Comparison of ENCODE assay signal across 22 cellular contexts in the genomic region with DNA sequence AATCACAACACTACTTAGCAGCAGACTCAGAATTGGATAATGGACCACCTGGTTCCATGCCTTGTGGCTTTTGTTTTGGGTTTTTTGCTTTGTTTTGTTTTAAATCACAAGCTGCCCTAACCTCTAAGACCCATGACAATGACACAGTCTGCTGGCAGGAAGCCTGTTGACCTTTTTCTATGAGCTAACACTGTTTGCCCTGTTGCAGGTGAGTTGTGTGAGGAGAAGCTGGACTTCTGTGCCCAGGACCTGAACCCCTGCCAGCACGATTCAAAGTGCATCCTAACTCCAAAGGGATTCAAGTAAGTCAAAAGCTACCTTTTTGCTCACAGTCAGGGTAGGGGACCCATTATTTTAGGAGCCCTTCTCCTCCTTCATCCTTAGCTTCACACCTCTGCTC.
DNase-seq lines count a peak whose midpoint lies in the region; ATAC-seq and TF ChIP-seq lines count a peak whose summit lies in the region.
"Had no signal": no experiment of that assay in that cellular context is flagged by ENCODE, and none has a peak within 500 bp of the region (broad histone marks: within the 10 kb centered on the region; RNA-seq: fewer than 3 reads in every experiment).

No MANE protein-coding gene starts in this region.

- H3K27ac ChIP-seq in colonic mucosa (no peak overlapping the region), right lobe of liver (peak overlapping the region; percentile 29 to 52 (median 51))

- H3K9ac ChIP-seq in colonic mucosa (ENCODE audit: low read depth in 2 of 2, low read length in 2 of 2): no peak overlapping the region

- ATAC-seq in right lobe of liver (peak; percentile 98 to 100 (median 98)), HG02973 (IDR thresholded peaks at IDR 0.05; ENCODE audit: unreplicated experiment) (no peak)
- ATAC-seq: GM12878, Panc1, Right ventricle myocardium inferior had no signal

- H3K27me3 ChIP-seq in colonic mucosa (no peaks in the 10 kb centered on the region), right lobe of liver (no peaks in the 10 kb centered on the region)

- DNase-seq in NCI-H1092 treated with DMSO at 0.1 percent for 48 hours (lab: John Stamatoyannopoulos, UW) (peak; percentile 16), NCI-H1092 (lab: John Stamatoyannopoulos, UW) (no peak), HuH-7.5 (ENCODE audit: low spot score) (peak; percentile 15), colonic mucosa (peak; percentile 37), right lobe of liver (peak; percentile 87 to 95 (median 92)), inferior parietal cortex (ENCODE audit: extremely low spot score) (no peak), C1 segment of cervical spinal cord (lab: John Stamatoyannopoulos, UW) (no peak)
- DNase-seq: 8988T; BE2C; CD4-positive, alpha-beta memory T cell; DMS79 treated with DMSO at 0.1 percent for 48 hours; GDM1; HCEC 1CT; MM.1S; NCI-H1105 treated with DMSO at 0.1 percent for 48 hours; NCI-H187 treated with DMSO at 0.1 percent for 48 hours; NCI-H345; NCI-H526 treated with DMSO at 0.1 percent for 48 hours had no signal

- no peak for TF ChIP-seq POLR2A in right lobe of liver (IDR thresholded peaks at IDR 0.05)

- 50% methylated on average over 1 of the region's 1 CpG for WGBS in right lobe of liver (ENCODE audit: insufficient coverage, low coverage, low lambda C conversion rate, missing lambda C conversion rate)

- TF ChIP-seq CTCF in colonic mucosa (IDR thresholded peaks at IDR 0.05) (no peak), right lobe of liver (IDR thresholded peaks at IDR 0.05) (no peak)

- peaks cover 4% of the 10 kb centered on the region for H3K4me1 ChIP-seq in colonic mucosa
- H3K4me1 ChIP-seq in right lobe of liver: no peaks in the 10 kb centered on the region
- H3K4me1 ChIP-seq: BE2C had no signal

- H3K36me3 ChIP-seq in colonic mucosa (no peaks in the 10 kb centered on the region), right lobe of liver (no peaks in the 10 kb centered on the region)
- H3K36me3 ChIP-seq: BE2C had no signal

- no peak overlapping the region for H3K4me3 ChIP-seq in colonic mucosa
- no peak overlapping the region for H3K4me3 ChIP-seq in right lobe of liver
- H3K4me3 ChIP-seq: GM12878 had no signal

- intact Hi-C loops in colonic mucosa (cut with DNase I) (no loop called here), right lobe of liver (cut with DNase I) (no loop called here)

- H3K9me3 ChIP-seq in colonic mucosa: no peaks in the 10 kb centered on the region
- no peaks in the 10 kb centered on the region for H3K9me3 ChIP-seq in right lobe of liver
- H3K9me3 ChIP-seq: BE2C had no signal

Comparison
In these comparisons a context has a peak if more than half of its experiments do, and no peak if none do; other contexts are left out.
1. DNase-seq: peak in NCI-H1092 treated with DMSO at 0.1 percent for 48 hours (single experiment), HuH-7.5 (single experiment), colonic mucosa (single experiment) and right lobe of liver (3 of 3); none in NCI-H1092 (single experiment), inferior parietal cortex (single experiment) and C1 segment of cervical spinal cord (0 of 14).